Comparison of ENCODE assay signal across 8 cellular contexts in genomic region chr3:129183569-129184395, GRCh38. TPM values are rescaled to one million over a fixed set of nuclear protein-coding genes. Genes with fewer than 3 reads are reported as not detected.
DNase-seq lines count a peak whose midpoint lies in the region; ATAC-seq and TF ChIP-seq lines count a peak whose summit lies in the region.

CNBP (minus strand) TSS chr3:129183896; CDS start chr3:129171757, 12,139 bp downstream.

- peaks cover 4% of the 10 kb centered on the region for H3K36me3 ChIP-seq in CD8-positive, alpha-beta memory T cell (ENCODE audit: insufficient read depth, low read length)
- H3K36me3 ChIP-seq in ectodermal cell (ENCODE audit: control insufficient read depth, insufficient read depth, low read length) (peaks cover 2% of the 10 kb centered on the region), lung (ENCODE audit: control insufficient read depth in 2 of 2, insufficient read depth in 2 of 2, low read length in 2 of 2) (peaks cover 1 to 2% of the 10 kb centered on the region in 2 donors)

- H3K4me1 ChIP-seq in CD8-positive, alpha-beta memory T cell (ENCODE audit: insufficient read depth, low read length): peaks cover 30% of the 10 kb centered on the region
- no peaks in the 10 kb centered on the region for H3K4me1 ChIP-seq in ectodermal cell (ENCODE audit: control insufficient read depth, insufficient read depth, low read length)
- peaks cover 5% of the 10 kb centered on the region in 2 donors for H3K4me1 ChIP-seq in lung (ENCODE audit: control insufficient read depth in 2 of 2, insufficient read depth in 2 of 2, low read length in 2 of 2)

- ATAC-seq in GM19468 (IDR thresholded peaks at IDR 0.05; ENCODE audit: extremely low read depth, unreplicated experiment): peak; percentile 94
- ATAC-seq in lung (ENCODE audit: insufficient read depth, low FRiP score): peak; percentile 100

- CTCF ChIA-PET in CD8-positive, alpha-beta memory T cell (lab: Charles Lee): interaction anchor here (1.1 to 2.1 kb wide), 6 partner anchors 22 to 168 kb away, joined by 3 to 10 read pairs (median 4); a partner anchor contains a TSS

- H3K4me1 Mint-ChIP-seq in CD8-positive, alpha-beta memory T cell: peaks cover 38 to 49% (median 46%) of the 10 kb centered on the region in 3 donors

- POLR2A ChIA-PET in CD8-positive, alpha-beta memory T cell (lab: Charles Lee): interaction anchor here (0.6 to 5.3 kb wide), 9 partner anchors 9 to 214 kb away, joined by 3 to 32 read pairs (median 5); partner anchors contain the start of genes HMCES, ISY1 and RAB43

- H3K27me3 Mint-ChIP-seq in CD8-positive, alpha-beta memory T cell: no peaks in the 10 kb centered on the region

- H3K27me3 ChIP-seq in CD8-positive, alpha-beta memory T cell (ENCODE audit: insufficient read depth, low read length, poor library complexity, severe bottlenecking): no peaks in the 10 kb centered on the region
- H3K27me3 ChIP-seq in ectodermal cell (ENCODE audit: control insufficient read depth, insufficient read depth, low read length, poor library complexity, severe bottlenecking) (no peaks in the 10 kb centered on the region), lung (ENCODE audit: control insufficient read depth, insufficient read depth) (no peaks in the 10 kb centered on the region)

- no peaks in the 10 kb centered on the region for H3K9me3 Mint-ChIP-seq in CD8-positive, alpha-beta memory T cell

- TF ChIP-seq CTCF in lung (IDR thresholded peaks at IDR 0.05; ENCODE audit: control extremely low read depth, extremely low read depth): no peak

- H3K36me3 Mint-ChIP-seq in CD8-positive, alpha-beta memory T cell: peaks cover 6 to 44% (median 11%) of the 10 kb centered on the region in 3 donors

- H3K4me3 ChIP-seq in CD8-positive, alpha-beta memory T cell (ENCODE audit: low read length): peak within 1 kb of the TSS; percentile 83
- H3K4me3 ChIP-seq in ectodermal cell (ENCODE audit: insufficient read depth, low read depth, low read length) (peak within 1 kb of the TSS; percentile 96), lung (peak within 1 kb of the TSS; percentile 100)

- H3K27ac ChIP-seq in CD8-positive, alpha-beta memory T cell (ENCODE audit: low read depth, low read length): peak within 1 kb of the TSS; percentile 98
- peak within 1 kb of the TSS; percentile 94 for H3K27ac ChIP-seq in ectodermal cell (ENCODE audit: insufficient read depth, low read depth, low read length, poor library complexity, severe bottlenecking)
- H3K27ac ChIP-seq in lung (ENCODE audit: low read depth in 1 of 2, low read length in 1 of 2): peak within 1 kb of the TSS; percentile 98 to 100

- H3K27ac Mint-ChIP-seq in CD8-positive, alpha-beta memory T cell: peak within 1 kb of the TSS; percentile 96 to 99 (median 98)

- peak; percentile 87 to 95 (median 93) for DNase-seq in CD8-positive, alpha-beta memory T cell
- DNase-seq in HS-5 (ENCODE audit: low read depth) (peak; percentile 68), NK-92 (lab: John Stamatoyannopoulos, UW; ENCODE audit: unreplicated experiment) (peak; percentile 30), lung (ENCODE audit: low spot score) (peak; percentile 90)
- peak; percentile 73 to 85 for DNase-seq in activated CD8-positive, alpha-beta memory T cell treated with anti-CD3 and anti-CD28 coated beads for 1 hour (ENCODE audit: extremely low read depth in 1 of 2, low read depth in 1 of 2)
- peak; percentile 85 to 91 (median 85) for DNase-seq in stimulated activated CD4-positive, alpha-beta T cell treated with anti-CD3 and anti-CD28 coated beads, TNF-alpha, amount 100 ng/mL, for 24 hours (ENCODE audit: low read depth in 3 of 3)

- 0% methylated on average over 83 of the region's 83 CpGs for WGBS in ectodermal cell, 2 experiments
- WGBS in lung, 2 donors: 0% methylated on average over 77 to 83 of the region's 83 CpGs

- no peaks in the 10 kb centered on the region for H3K9me3 ChIP-seq in CD8-positive, alpha-beta memory T cell (ENCODE audit: low read length)
- no peaks in the 10 kb centered on the region for H3K9me3 ChIP-seq in ectodermal cell (ENCODE audit: control insufficient read depth, low read length)
- H3K9me3 ChIP-seq in lung (ENCODE audit: control insufficient read depth in 2 of 2, insufficient read depth in 1 of 2, low read length in 1 of 2): no peaks in the 10 kb centered on the region

- peak within 1 kb of the TSS; percentile 96 to 99 (median 97) for H3K4me3 Mint-ChIP-seq in CD8-positive, alpha-beta memory T cell

RNA-seq across cellular contexts. Expression of gene CNBP, which starts in this region (rescaled TPM):
- total RNA-seq in CD8-positive, alpha-beta memory T cell: 100 to 1,000 TPM; 474 to 487 TPM
- 931 TPM for polyA plus RNA-seq in CD8-positive, alpha-beta memory T cell
- polyA plus RNA-seq in ectodermal cell (2013, experiment 1 of 4): 370 TPM
- 372 TPM for polyA plus RNA-seq in ectodermal cell (2013, experiment 2 of 4)
- polyA plus RNA-seq in ectodermal cell (2013, experiment 3 of 4): 313 TPM
- polyA plus RNA-seq in ectodermal cell (2013, experiment 4 of 4): 343 TPM
- total RNA-seq in lung: 100 to 1,000 TPM; 292 to 390 TPM
- 100 to 1,000 TPM; 324 to 330 TPM for polyA plus RNA-seq in lung

Comparison
In these comparisons a context has a peak if more than half of its experiments do, and no peak if none do; other contexts are left out.
1. Peak in every context shown above with its lines: DNase-seq, ATAC-seq, H3K4me3 ChIP-seq and H3K27ac ChIP-seq.
2. DNase-seq: peak in every context shown above with its lines; median percentile 93 in CD8-positive, alpha-beta memory T cell; 90 in lung; 85 in stimulated activated CD4-positive, alpha-beta T cell treated with anti-CD3 and anti-CD28 coated beads, TNF-alpha, amount 100 ng/mL, for 24 hours; 79 in activated CD8-positive, alpha-beta memory T cell treated with anti-CD3 and anti-CD28 coated beads for 1 hour; 68 in HS-5; 30 in NK-92.